11 cellular contexts compared by ENCODE assay signal in genomic region chr12:56785874-56786273, GRCh38.
"Had no signal": no experiment of that assay in that cellular context is flagged by ENCODE, and none has a peak within 500 bp of the region (broad histone marks: within the 10 kb centered on the region; RNA-seq: fewer than 3 reads in every experiment).

No MANE protein-coding gene starts in this region.

- H3K9ac ChIP-seq: GM23248 had no signal

- ATAC-seq: GM23338, HCT116 had no signal

- H3K4me1 Mint-ChIP-seq: GM23338, H9 had no signal

- H3K4me3 Mint-ChIP-seq: GM23338, H9, HFFc6 had no signal

- DNase-seq: GM23248, GOT3, H7, H9, HCEC 1CT, HFFc6 had no signal

- FAIRE-seq: H1, H54 had no signal

- H3K9me3 Mint-ChIP-seq: HFFc6 had no signal

- H3K4me1 ChIP-seq: HAP-1 had no signal

- H2AFZ ChIP-seq: GM23248, GM23338 had no signal

- H3K27ac ChIP-seq: GM23248 had no signal

- H3K27ac Mint-ChIP-seq: GM23338, H9, HFFc6 had no signal

- H3K9me3 ChIP-seq: HAP-1 had no signal

- H3K36me3 ChIP-seq: HAP-1 had no signal

- H3K4me3 ChIP-seq: GM23248, GM23338, HAP-1 had no signal

- H3K4me2 ChIP-seq: GM23338 had no signal
